8 cellular contexts compared by ENCODE assay signal in the genomic region with DNA sequence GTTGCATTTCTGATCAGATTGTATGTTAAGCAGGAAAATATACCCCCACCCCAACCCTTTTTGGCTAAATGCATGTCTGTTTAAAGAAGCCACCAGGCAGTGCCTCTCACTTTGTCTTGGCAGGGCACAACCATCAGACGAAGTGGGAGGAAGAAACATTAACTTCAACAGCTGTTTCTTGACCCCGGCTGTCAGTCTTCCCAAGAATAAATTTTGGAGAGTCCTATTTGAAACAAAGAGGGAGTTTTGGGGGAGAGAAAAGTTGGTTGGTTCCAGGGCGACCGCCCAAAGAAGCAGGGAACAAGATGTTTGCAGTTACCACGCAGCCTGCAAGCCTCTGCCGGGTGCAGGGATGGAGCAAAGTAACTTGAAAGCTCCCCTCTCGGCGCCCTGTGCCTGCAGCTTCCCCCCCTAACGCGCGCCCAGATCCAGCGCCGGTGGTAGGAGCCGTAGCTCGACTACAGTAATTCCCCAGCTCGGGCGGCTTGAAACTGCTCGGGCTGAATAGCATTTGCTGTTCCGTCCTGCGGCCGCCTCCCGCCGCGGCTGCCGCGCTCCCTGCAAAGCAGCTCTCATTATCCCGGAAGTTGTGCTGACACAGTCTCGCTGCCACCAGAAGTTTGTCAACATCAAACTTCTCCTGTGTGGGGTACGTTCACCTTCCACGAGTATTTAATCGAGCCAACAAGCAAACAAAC.
DNase-seq lines count a peak whose midpoint lies in the region; ATAC-seq and TF ChIP-seq lines count a peak whose summit lies in the region.

No MANE protein-coding gene starts in this region.

- H3K36me3 ChIP-seq in adrenal gland (replicated peaks in 1 of 2) (no peaks in the 10 kb centered on the region), heart left ventricle (no peaks in the 10 kb centered on the region), trophoblast cell (ENCODE audit: control insufficient read depth in 1 of 2, insufficient read depth in 2 of 2, low read length in 2 of 2) (no peaks in the 10 kb centered on the region), transverse colon (no peaks in the 10 kb centered on the region)

- H4K12ac ChIP-seq in trophoblast cell (ENCODE audit: low read depth, low read length) = peak overlapping the region; percentile 39

- H2BK12ac ChIP-seq in trophoblast cell (ENCODE audit: low read length) = peak overlapping the region; percentile 8

- H3K4ac ChIP-seq in trophoblast cell (ENCODE audit: low read depth, low read length) = no peak overlapping the region

- H3K79me1 ChIP-seq in trophoblast cell (ENCODE audit: low read length) = peaks cover 15% of the 10 kb centered on the region

- intact Hi-C loops in adrenal gland (cut with DNase I) (loop anchor here (5.0 to 10.0 kb wide), 6 partner anchors 64 to 427 kb away; a partner anchor contains a TSS), heart left ventricle (cut with DNase I) (loop anchor here (1.0 to 10.0 kb wide), 20 partner anchors 61 to 427 kb away; a partner anchor contains a TSS), transverse colon (cut with DNase I; ENCODE audit: low total_unique reads) (loop anchor here (1.0 to 5.0 kb wide), 4 partner anchors 63 to 344 kb away; a partner anchor contains a TSS)

- H2BK5ac ChIP-seq in trophoblast cell (ENCODE audit: low read depth, low read length, poor library complexity) = peak overlapping the region; percentile 55

- no peak overlapping the region for H3K18ac ChIP-seq in trophoblast cell (ENCODE audit: low read length)

- peak overlapping the region; percentile 60 for H4K91ac ChIP-seq in trophoblast cell (ENCODE audit: low read depth, low read length)

- peak overlapping the region; percentile 63 for H3K4me3 ChIP-seq in GM12865 (ENCODE audit: low read depth, low read length)
- peak overlapping the region in 2 of 4 donors; percentile 36 to 73 for H3K4me3 ChIP-seq in adrenal gland
- peak overlapping the region in 11 of 12 donors; percentile 23 to 71 (median 56) for H3K4me3 ChIP-seq in heart left ventricle
- no peak overlapping the region for H3K4me3 ChIP-seq in trophoblast cell (ENCODE audit: low read depth, low read length)
- H3K4me3 ChIP-seq in transverse colon = peak overlapping the region; percentile 41 to 65 (median 50)

- peak overlapping the region; percentile 44 for H2BK120ac ChIP-seq in trophoblast cell (ENCODE audit: insufficient read depth, low read length, poor library complexity)

- TF ChIP-seq POLR2A in adrenal gland (IDR thresholded peaks at IDR 0.05) (peak in 1 of 2 donors; percentile 62), heart left ventricle (IDR thresholded peaks at IDR 0.05) (peak in 1 of 2 donors; percentile 58), transverse colon (IDR thresholded peaks at IDR 0.05) (peak; percentile 62)

- peak; percentile 3 for TF ChIP-seq EP300 in transverse colon (IDR thresholded peaks at IDR 0.05; ENCODE audit: low read depth)

- H2AFZ ChIP-seq in trophoblast cell (ENCODE audit: insufficient read depth, low read length, poor library complexity) = peak overlapping the region; percentile 1

- ATAC-seq in HG02763 (IDR thresholded peaks at IDR 0.05; ENCODE audit: unreplicated experiment) = peak; percentile 88
- ATAC-seq in heart left ventricle = peak; percentile 93 to 96 (median 94)

- peak overlapping the region; percentile 57 for H3K4me2 ChIP-seq in trophoblast cell (ENCODE audit: low read length)

- H3K27ac ChIP-seq in adrenal gland (peak overlapping the region; percentile 40 to 94 (median 88)), heart left ventricle (peak overlapping the region; percentile 80 to 99 (median 92)), trophoblast cell (ENCODE audit: low read depth, low read length) (peak overlapping the region; percentile 84), transverse colon (peak overlapping the region; percentile 85 to 97 (median 90))

- 0% methylated on average over 17 to 31 of the region's 31 CpGs for WGBS in adrenal gland, 4 donors
- WGBS in heart left ventricle, 4 donors = 0 to 1% (median 0%) methylated on average over 26 to 31 of the region's 31 CpGs
- no CpG with 5 or more reads among the region's 31 CpGs for WGBS in trophoblast cell (ENCODE audit: extremely low coverage, insufficient coverage, insufficient read length)
- 0 to 1% methylated on average over 4 to 31 of the region's 31 CpGs for WGBS in transverse colon (ENCODE audit: low coverage in 1 of 2), 2 donors

- no peaks in the 10 kb centered on the region for H3K79me2 ChIP-seq in trophoblast cell (ENCODE audit: control insufficient read depth, insufficient read depth, low read length, poor library complexity)

- peaks cover 14 to 24% of the 10 kb centered on the region in 2 donors for H3K4me1 ChIP-seq in adrenal gland (replicated peaks in 1 of 2)
- H3K4me1 ChIP-seq in heart left ventricle = peaks cover 0 to 79% (median 47%) of the 10 kb centered on the region in 12 donors
- peaks cover 10 to 19% of the 10 kb centered on the region in 2 experiments for H3K4me1 ChIP-seq in trophoblast cell (ENCODE audit: control insufficient read depth in 1 of 2, insufficient read depth in 2 of 2, low read length in 2 of 2)
- peaks cover 15 to 50% (median 32%) of the 10 kb centered on the region in 4 donors for H3K4me1 ChIP-seq in transverse colon

- H3K9ac ChIP-seq in trophoblast cell (ENCODE audit: low read length) = no peak overlapping the region

- peak overlapping the region; percentile 37 for H4K8ac ChIP-seq in trophoblast cell (ENCODE audit: low read depth, low read length)

- H3K14ac ChIP-seq in trophoblast cell (ENCODE audit: low read length) = peak overlapping the region; percentile 41

- DNase-seq in GM12865 (ENCODE audit: low read depth) (peak; percentile 96), NCI-H1436 treated with DMSO at 0.1 percent for 48 hours (lab: John Stamatoyannopoulos, UW) (peak; percentile 85), T follicular helper cell (ENCODE audit: low read depth) (peak; percentile 83), adrenal gland (peak; percentile 95 to 98 (median 96)), heart left ventricle (peak; percentile 96 to 98 (median 97)), trophoblast cell (peak; percentile 93 to 98), transverse colon (peak; percentile 97)

- in situ Hi-C loops in transverse colon (cut with MboI; ENCODE audit: low pct_ligation_motif_present in 1 of 4, low pct_unique_long_range_greater_than_20kb in 1 of 4, low sequenced_read_pairs in 3 of 4) = loop anchor here in 2 of 4 donors (5.0 to 10.0 kb wide), 3 partner anchors 64 to 313 kb away; no protein-coding TSS in a partner anchor

- TF ChIP-seq CTCF in GM12865 (IDR thresholded peaks at IDR 0.05; ENCODE audit: insufficient read depth, low read depth, low read length, missing control alignments) = no peak
- peak in 1 of 6 experiments; percentile 10 for TF ChIP-seq CTCF in adrenal gland (IDR thresholded peaks at IDR 0.05)
- no peak for TF ChIP-seq CTCF in heart left ventricle (IDR thresholded peaks at IDR 0.05)
- no peak for TF ChIP-seq CTCF in transverse colon (IDR thresholded peaks at IDR 0.05)

- no peaks in the 10 kb centered on the region for H3K27me3 ChIP-seq in adrenal gland
- no peaks in the 10 kb centered on the region for H3K27me3 ChIP-seq in heart left ventricle
- H3K27me3 ChIP-seq in trophoblast cell (ENCODE audit: insufficient read depth, low read length) = no peaks in the 10 kb centered on the region
- no peaks in the 10 kb centered on the region for H3K27me3 ChIP-seq in transverse colon

- H2AK5ac ChIP-seq in trophoblast cell (ENCODE audit: low read length) = no peak overlapping the region

- no peaks in the 10 kb centered on the region for H3K9me3 ChIP-seq in adrenal gland (replicated peaks in 1 of 3)
- H3K9me3 ChIP-seq in heart left ventricle = no peaks in the 10 kb centered on the region
- H3K9me3 ChIP-seq in trophoblast cell (ENCODE audit: insufficient read depth, low read depth, low read length) = no peaks in the 10 kb centered on the region
- H3K9me3 ChIP-seq in transverse colon = no peaks in the 10 kb centered on the region

- no peak overlapping the region for H3K23ac ChIP-seq in trophoblast cell (ENCODE audit: low read length)
